Comparison of ENCODE assay signal across 1 cellular context in genomic region chr11:77789731-77790476, GRCh38.
TF ChIP-seq lines count a peak whose summit lies in the region.

No MANE protein-coding gene starts in this region.

TF ChIP-seq in GM23338, 12 proteins besides CTCF, POLR2A, EP300 and RAD21:
- no peak for TF ChIP-seq REST (IDR thresholded peaks at IDR 0.05; ENCODE audit: unreplicated experiment)
- no peak for TF ChIP-seq ZNF462 (CRISPR knock-in tag; IDR thresholded peaks at IDR 0.05)
- TF ChIP-seq ZNF331 (CRISPR knock-in tag; IDR thresholded peaks at IDR 0.05; ENCODE audit: low read depth) = no peak
